2 cellular contexts compared by ENCODE assay signal in genomic region chr2:70768585-70769085, GRCh38.
TF ChIP-seq lines count a peak whose summit lies in the region.

No MANE protein-coding gene starts in this region.

TF ChIP-seq in K562, 482 proteins besides CTCF, POLR2A, EP300 and RAD21:
- no peak for TF ChIP-seq MAFG (tag; conservative IDR thresholded peaks at IDR 0.05)
- no peak for TF ChIP-seq CTBP1 (IDR thresholded peaks at IDR 0.05; ENCODE audit: borderline replicate concordance)
- TF ChIP-seq ASH1L (IDR thresholded peaks at IDR 0.05; ENCODE audit: borderline replicate concordance, low read depth, partially characterized antibody): no peak
- no peak for TF ChIP-seq TRIM28 (IDR thresholded peaks at IDR 0.05)
- TF ChIP-seq ILF3 (IDR thresholded peaks at IDR 0.05; ENCODE audit: borderline replicate concordance): no peak
- 0 out of 2 replicates have a peak, but pooled peaks have one; percentile 46 for TF ChIP-seq HMBOX1 (IDR thresholded peaks at IDR 0.05)
- TF ChIP-seq BCOR (IDR thresholded peaks at IDR 0.05): peak; percentile 58; the same call in 1 of the 2 replicates
- TF ChIP-seq SUPT5H (IDR thresholded peaks at IDR 0.05): no peak
- no peak for TF ChIP-seq ARID1B (IDR thresholded peaks at IDR 0.05)
TF ChIP-seq in K562: peak in this region for 2.

TF ChIP-seq in HepG2, 621 proteins besides CTCF, POLR2A, EP300 and RAD21:
- TF ChIP-seq ZSCAN20 (CRISPR knock-in tag; IDR thresholded peaks at IDR 0.05; ENCODE audit: borderline replicate concordance): no peak
- TF ChIP-seq IRF2 (CRISPR knock-in tag; IDR thresholded peaks at IDR 0.05): no peak
- no peak for TF ChIP-seq ZNF841 (CRISPR knock-in tag; IDR thresholded peaks at IDR 0.05; ENCODE audit: borderline replicate concordance)
- TF ChIP-seq NR3C1 (CRISPR knock-in tag; IDR thresholded peaks at IDR 0.05): no peak
- no peak for TF ChIP-seq GATA4 (IDR thresholded peaks at IDR 0.05; ENCODE audit: borderline replicate concordance, low read depth)
- no peak for TF ChIP-seq ZBTB7A (CRISPR knock-in tag; IDR thresholded peaks at IDR 0.05)
- no peak for TF ChIP-seq KDM2A (CRISPR knock-in tag; IDR thresholded peaks at IDR 0.05; ENCODE audit: borderline replicate concordance, low read depth)
- no peak for TF ChIP-seq ZNF777 (CRISPR knock-in tag; IDR thresholded peaks at IDR 0.05)
- TF ChIP-seq TBX3 (IDR thresholded peaks at IDR 0.05; ENCODE audit: borderline replicate concordance): no peak
- TF ChIP-seq ZNF609 (CRISPR knock-in tag; IDR thresholded peaks at IDR 0.05; ENCODE audit: borderline replicate concordance): no peak
- no peak for TF ChIP-seq ZNF503 (CRISPR knock-in tag; IDR thresholded peaks at IDR 0.05)
- no peak for TF ChIP-seq PHF20 (CRISPR knock-in tag; IDR thresholded peaks at IDR 0.05)
- TF ChIP-seq GTF2F1 (IDR thresholded peaks at IDR 0.05; ENCODE audit: low read length): no peak
- TF ChIP-seq PRPF4 (IDR thresholded peaks at IDR 0.05; ENCODE audit: low read depth, low read length, poor library complexity, severe bottlenecking): no peak
- TF ChIP-seq ZFP90 (CRISPR knock-in tag; IDR thresholded peaks at IDR 0.05; ENCODE audit: borderline replicate concordance): no peak
- no peak for TF ChIP-seq ZNF546 (CRISPR knock-in tag; conservative IDR thresholded peaks at IDR 0.05)
